23 cellular contexts compared by ENCODE assay signal in genomic region chr10:72826346-72826745, GRCh38.
"Had no signal": no experiment of that assay in that cellular context is flagged by ENCODE, and none has a peak within 500 bp of the region (broad histone marks: within the 10 kb centered on the region; RNA-seq: fewer than 3 reads in every experiment).

No MANE protein-coding gene starts in this region.

- H2AFZ ChIP-seq: hepatocyte had no signal

- H3K36me3 ChIP-seq: tibial artery, upper lobe of left lung, uterus had no signal

- H3K9me3 ChIP-seq: upper lobe of left lung, uterus had no signal

- DNase-seq: effector CD4-positive, alpha-beta T cell; endodermal cell; erythroblast; foreskin keratinocyte; head of caudate nucleus; kidney; left cardiac atrium; left ventricle myocardium superior; mesenchymal stem cell; midbrain; naive thymus-derived CD8-positive, alpha-beta T cell; posterior cingulate gyrus; right cardiac atrium; stimulated activated CD4-positive, alpha-beta T cell treated with anti-CD3 and anti-CD28 coated beads, Interleukin-4, amount 100 ng/mL, for 1 hour; stimulated activated CD8-positive, alpha-beta memory T cell treated with anti-CD3 and anti-CD28 coated beads, Interleukin-4, amount 100 ng/mL, for 48 hours; tibial artery; upper lobe of left lung; uterus had no signal

- H3K4me3 ChIP-seq: coronary artery, hepatocyte, lung, tibial artery, upper lobe of left lung, uterus had no signal

- H3K27ac ChIP-seq: coronary artery, foreskin keratinocyte, hepatocyte, tibial artery, upper lobe of left lung had no signal

- ATAC-seq: foreskin keratinocyte; left cardiac atrium; left ventricle myocardium superior; naive thymus-derived CD8-positive, alpha-beta T cell; right cardiac atrium; stimulated activated effector memory CD8-positive, alpha-beta T cell treated with anti-CD3 and anti-CD28 coated beads, Interleukin-12 subunit alpha, Interleukin-12 subunit beta, amount 100 ng/mL, for 72 hours had no signal

- H3K4me2 ChIP-seq: hepatocyte had no signal

- FAIRE-seq: endothelial cell of umbilical vein, kidney had no signal

- H3K27me3 ChIP-seq: foreskin keratinocyte, hepatocyte, tibial artery, upper lobe of left lung, uterus had no signal

- H3K4me1 ChIP-seq: foreskin keratinocyte had no signal
